Comparison of ENCODE assay signal across 9 cellular contexts in genomic region chrX:65406532-65406931, GRCh38.
DNase-seq lines count a peak whose midpoint lies in the region; ATAC-seq lines count a peak whose summit lies in the region.
"Had no signal": no experiment of that assay in that cellular context is flagged by ENCODE, and none has a peak within 500 bp of the region (broad histone marks: within the 10 kb centered on the region; RNA-seq: fewer than 3 reads in every experiment).

No MANE protein-coding gene starts in this region.

- H3K27me3 Mint-ChIP-seq in activated T-cell treated with anti-CD3 and anti-CD28 coated beads, Interleukin-2, amount 50 U/mL, for 72 hours (ENCODE audit: low read depth) = peaks cover 46% of the 10 kb centered on the region
- H3K27me3 Mint-ChIP-seq in stimulated activated naive CD8-positive, alpha-beta T cell treated with anti-CD3 and anti-CD28 coated beads, Interleukin-15, amount 100 ng/mL, for 72 hours = peaks cover 42% of the 10 kb centered on the region

- peaks cover 4% of the 10 kb centered on the region in 2 donors for H3K36me3 Mint-ChIP-seq in activated T-cell treated with anti-CD3 and anti-CD28 coated beads, Interleukin-2, amount 50 U/mL, for 72 hours (ENCODE audit: insufficient read depth in 2 of 2)

- H3K9me3 Mint-ChIP-seq in activated T-cell treated with anti-CD3 and anti-CD28 coated beads, Interleukin-2, amount 50 U/mL, for 72 hours = peaks cover 0 to 2% of the 10 kb centered on the region in 2 donors
- peaks cover 0 to 17% of the 10 kb centered on the region in 2 donors for H3K9me3 Mint-ChIP-seq in stimulated activated naive CD8-positive, alpha-beta T cell treated with anti-CD3 and anti-CD28 coated beads, Interleukin-15, amount 100 ng/mL, for 72 hours

- H3K27ac Mint-ChIP-seq in activated T-cell treated with anti-CD3 and anti-CD28 coated beads, Interleukin-2, amount 50 U/mL, for 72 hours = no peak overlapping the region
- no peak overlapping the region for H3K27ac Mint-ChIP-seq in stimulated activated naive CD8-positive, alpha-beta T cell treated with anti-CD3 and anti-CD28 coated beads, Interleukin-15, amount 100 ng/mL, for 72 hours

- no peaks in the 10 kb centered on the region for H3K4me1 Mint-ChIP-seq in activated T-cell treated with anti-CD3 and anti-CD28 coated beads, Interleukin-2, amount 50 U/mL, for 72 hours (ENCODE audit: low read depth)
- H3K4me1 Mint-ChIP-seq in stimulated activated naive CD8-positive, alpha-beta T cell treated with anti-CD3 and anti-CD28 coated beads, Interleukin-15, amount 100 ng/mL, for 72 hours = peaks cover 7% of the 10 kb centered on the region

- peak overlapping the region; percentile 79 to 89 for H3K4me3 Mint-ChIP-seq in activated T-cell treated with anti-CD3 and anti-CD28 coated beads, Interleukin-2, amount 50 U/mL, for 72 hours
- H3K4me3 Mint-ChIP-seq in stimulated activated naive CD8-positive, alpha-beta T cell treated with anti-CD3 and anti-CD28 coated beads, Interleukin-15, amount 100 ng/mL, for 72 hours = peak overlapping the region; percentile 81 to 86

- DNase-seq in activated T-cell treated with anti-CD3 and anti-CD28 coated beads, Interleukin-2, amount 50 U/mL, for 72 hours = peak; percentile 27 to 57
- peak; percentile 17 for DNase-seq in left kidney (ENCODE audit: low read depth, low spot score)
- DNase-seq in stimulated activated naive CD8-positive, alpha-beta T cell treated with anti-CD3 and anti-CD28 coated beads, Interleukin-15, amount 100 ng/mL, for 72 hours = peak; percentile 26 to 30
- no peak for DNase-seq in SIG-M5 treated with dmso at 0.1 percent for 504 hours (lab: John Stamatoyannopoulos, UW; ENCODE audit: unreplicated experiment)
- DNase-seq in NCI-H526 (lab: John Stamatoyannopoulos, UW) = no peak
- DNase-seq in C1 segment of cervical spinal cord (lab: John Stamatoyannopoulos, UW) = no peak

- peak; percentile 48 for ATAC-seq in HG03432 (IDR thresholded peaks at IDR 0.05; ENCODE audit: unreplicated experiment)
- peak; percentile 80 to 81 for ATAC-seq in activated T-cell treated with anti-CD3 and anti-CD28 coated beads, Interleukin-2, amount 50 U/mL, for 72 hours (replicated peaks in 1 of 2)
- peak; percentile 81 for ATAC-seq in stimulated activated naive CD8-positive, alpha-beta T cell treated with anti-CD3 and anti-CD28 coated beads, Interleukin-15, amount 100 ng/mL, for 72 hours
- ATAC-seq: K562, sciatic nerve had no signal

Comparison
In these comparisons a context has a peak if more than half of its experiments do, and no peak if none do; other contexts are left out.
1. DNase-seq: peak in activated T-cell treated with anti-CD3 and anti-CD28 coated beads, Interleukin-2, amount 50 U/mL, for 72 hours (2 of 2), left kidney (single experiment) and stimulated activated naive CD8-positive, alpha-beta T cell treated with anti-CD3 and anti-CD28 coated beads, Interleukin-15, amount 100 ng/mL, for 72 hours (2 of 2); none in SIG-M5 treated with dmso at 0.1 percent for 504 hours (single experiment), NCI-H526 (0 of 2) and C1 segment of cervical spinal cord (0 of 14).
2. Peak in every context shown above with its lines, with median percentiles within 50 percentile points of each other: ATAC-seq.